In genomic region chr10:102542800-102543418, GRCh38 we compare ENCODE assay signal across 1 cellular context.
TF ChIP-seq lines count a peak whose summit lies in the region.

No MANE protein-coding gene starts in this region.

TF ChIP-seq in HepG2, 621 proteins besides CTCF, POLR2A, EP300 and RAD21:
- TF ChIP-seq ZNF33B (CRISPR knock-in tag; IDR thresholded peaks at IDR 0.05) (no peak), ZNF20 (CRISPR knock-in tag; IDR thresholded peaks at IDR 0.05) (no peak), PHF5A (CRISPR knock-in tag; IDR thresholded peaks at IDR 0.05; ENCODE audit: low read depth, unreplicated experiment) (no peak), MZF1 (CRISPR knock-in tag; IDR thresholded peaks at IDR 0.05; ENCODE audit: borderline replicate concordance) (no peak), ZSCAN31 (CRISPR knock-in tag; IDR thresholded peaks at IDR 0.05; ENCODE audit: low read depth) (no peak), ATF7 (IDR thresholded peaks at IDR 0.05) (peak; percentile 89), ATF7 (CRISPR knock-in tag; IDR thresholded peaks at IDR 0.05) (no peak), KMT2A (CRISPR knock-in tag; IDR thresholded peaks at IDR 0.05) (no peak), ZNF790 (CRISPR knock-in tag; IDR thresholded peaks at IDR 0.05; ENCODE audit: borderline replicate concordance) (no peak)
